Comparison of ENCODE assay signal across 17 cellular contexts in the genomic region with DNA sequence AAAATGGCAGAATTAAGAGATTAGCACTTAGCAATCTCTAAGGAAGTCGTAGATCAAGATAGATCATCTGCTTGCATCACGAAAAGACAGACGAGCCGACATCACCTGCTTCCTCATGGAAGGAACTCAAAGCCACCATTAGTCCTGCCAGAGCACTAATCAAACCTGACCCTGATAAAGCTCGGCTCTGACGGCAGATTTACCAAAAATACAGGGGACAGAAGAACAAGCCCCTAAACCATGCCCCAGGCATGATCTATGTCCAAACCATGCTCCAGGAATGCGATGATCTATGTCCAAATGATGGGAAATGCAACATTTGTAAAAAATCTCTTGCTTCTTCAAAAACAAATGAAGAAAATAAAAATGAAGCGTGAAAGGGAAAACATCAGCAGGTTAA.
DNase-seq lines count a peak whose midpoint lies in the region; ATAC-seq and TF ChIP-seq lines count a peak whose summit lies in the region.
"Had no signal": no experiment of that assay in that cellular context is flagged by ENCODE, and none has a peak within 500 bp of the region (broad histone marks: within the 10 kb centered on the region; RNA-seq: fewer than 3 reads in every experiment).

No MANE protein-coding gene starts in this region.

- DNase-seq in WERI-Rb-1 (peak; percentile 25), progenitor cell of endocrine pancreas (ENCODE audit: low spot score, unreplicated experiment) (no peak), spleen (no peak), Calu3 (no peak)
- DNase-seq: 8988T; ACHN; BE2C; C1 segment of cervical spinal cord; CD4-positive, alpha-beta memory T cell; CD4-positive, CD25-positive, alpha-beta regulatory T cell; COR-L47; DMS79 treated with DMSO at 0.1 percent for 48 hours; GF-D8 had no signal

- H4K20me1 ChIP-seq in BLaER1 treated with 17β-estradiol and CSF1 and Interleukin-3, amounts not matched to agents 10 nM and 100 nM = peaks cover 0 to 3% (median 0%) of the 10 kb centered on the region in 11 experiments; a peak in 1 of 22 replicates

- intact Hi-C loops in spleen (cut with DNase I; ENCODE audit: low total_unique reads) (no loop called here), Calu3 (cut with micrococcal nuclease; ENCODE audit: unreplicated experiment) (no loop called here)

- CTCF ChIA-PET in Calu3 (lab: Charles Lee) = no interaction called here

- no peak for ATAC-seq in GM18867 (IDR thresholded peaks at IDR 0.05; ENCODE audit: unreplicated experiment)

- peak overlapping the region; percentile 21 for H3K27ac Mint-ChIP-seq in progenitor cell of endocrine pancreas
- no peak overlapping the region for H3K27ac Mint-ChIP-seq in Calu3 (ENCODE audit: unreplicated experiment)
- H3K27ac Mint-ChIP-seq: CD14-positive monocyte; CD4-positive, alpha-beta memory T cell; CD4-positive, CD25-positive, alpha-beta regulatory T cell; CD8-positive, alpha-beta memory T cell had no signal

- TF ChIP-seq CTCF in WERI-Rb-1 (IDR thresholded peaks at IDR 0.05; ENCODE audit: low read depth, low read length) (no peak), progenitor cell of endocrine pancreas (IDR thresholded peaks at IDR 0.05; ENCODE audit: unreplicated experiment) (no peak), spleen (IDR thresholded peaks at IDR 0.05 in 8 of 11, conservative IDR thresholded peaks at IDR 0.05 in 3 of 11) (no peak), Calu3 (IDR thresholded peaks at IDR 0.05; ENCODE audit: unreplicated experiment) (no peak)

- peaks cover 0 to 18% (median 0%) of the 10 kb centered on the region in 11 experiments; a peak in 5 of 22 replicates for H3K36me3 ChIP-seq in BLaER1 treated with 17β-estradiol and CSF1 and Interleukin-3, amounts not matched to agents 10 nM and 100 nM
- no peaks in the 10 kb centered on the region for H3K36me3 ChIP-seq in WERI-Rb-1
- H3K36me3 ChIP-seq in spleen = no peaks in the 10 kb centered on the region
- H3K36me3 ChIP-seq: BE2C had no signal

- H3K4me3 Mint-ChIP-seq in progenitor cell of endocrine pancreas (ENCODE audit: low read depth) (no peak overlapping the region), Calu3 (ENCODE audit: low read depth, unreplicated experiment) (no peak overlapping the region)
- H3K4me3 Mint-ChIP-seq: CD14-positive monocyte; CD4-positive, alpha-beta memory T cell; CD4-positive, CD25-positive, alpha-beta regulatory T cell; CD8-positive, alpha-beta memory T cell had no signal

- 52 to 63% (median 56%) methylated on average over 8 of the region's 8 CpGs for WGBS in spleen, 5 donors

- H3K4me1 Mint-ChIP-seq in progenitor cell of endocrine pancreas (ENCODE audit: low read depth) (peaks cover 22% of the 10 kb centered on the region), Calu3 (ENCODE audit: low read depth, unreplicated experiment) (no peaks in the 10 kb centered on the region)
- H3K4me1 Mint-ChIP-seq: CD14-positive monocyte; CD4-positive, CD25-positive, alpha-beta regulatory T cell; CD8-positive, alpha-beta memory T cell had no signal

- H3K4me3 ChIP-seq in BLaER1 treated with 17β-estradiol and CSF1 and Interleukin-3, amounts not matched to agents 10 nM and 100 nM = no peak overlapping the region
- no peak overlapping the region for H3K4me3 ChIP-seq in WERI-Rb-1 (ENCODE audit: low read depth, low read length)
- no peak overlapping the region for H3K4me3 ChIP-seq in spleen

- H3K9ac ChIP-seq in BLaER1 treated with 17β-estradiol and CSF1 and Interleukin-3, amounts not matched to agents 10 nM and 100 nM = no peak overlapping the region

- peaks cover 87% of the 10 kb centered on the region for H3K27me3 Mint-ChIP-seq in progenitor cell of endocrine pancreas
- no peaks in the 10 kb centered on the region for H3K27me3 Mint-ChIP-seq in Calu3 (ENCODE audit: unreplicated experiment)
- H3K27me3 Mint-ChIP-seq: CD4-positive, alpha-beta memory T cell; CD4-positive, CD25-positive, alpha-beta regulatory T cell had no signal

- H3K27me3 ChIP-seq in BLaER1 treated with 17β-estradiol and CSF1 and Interleukin-3, amounts not matched to agents 10 nM and 100 nM = peaks cover 0 to 24% (median 0%) of the 10 kb centered on the region in 11 experiments; a peak in 5 of 22 replicates
- H3K27me3 ChIP-seq in WERI-Rb-1 (ENCODE audit: insufficient read depth, low read depth, severe bottlenecking) (no peaks in the 10 kb centered on the region), spleen (replicated peaks in 1 of 7) (no peaks in the 10 kb centered on the region)
- H3K27me3 ChIP-seq: BE2C had no signal

- no peaks in the 10 kb centered on the region for H3K9me3 Mint-ChIP-seq in progenitor cell of endocrine pancreas (ENCODE audit: low read depth)
- peaks cover 4% of the 10 kb centered on the region for H3K9me3 Mint-ChIP-seq in Calu3 (ENCODE audit: low read depth, unreplicated experiment)

- H3K36me3 Mint-ChIP-seq in progenitor cell of endocrine pancreas (ENCODE audit: insufficient read depth) (no peaks in the 10 kb centered on the region), Calu3 (ENCODE audit: insufficient read depth, unreplicated experiment) (peaks cover 5% of the 10 kb centered on the region)
- H3K36me3 Mint-ChIP-seq: CD14-positive monocyte; CD4-positive, alpha-beta memory T cell; CD4-positive, CD25-positive, alpha-beta regulatory T cell; CD8-positive, alpha-beta memory T cell had no signal

- BruUV-seq in Calu3 (replicated peaks; lab: Mats Ljungman, UMichigan) = no TSS peak

- peak overlapping the region in 8 of 11 experiments; percentile 53 to 97 (median 90); a peak in 16 of 22 replicates for H3K4me2 ChIP-seq in BLaER1 treated with 17β-estradiol and CSF1 and Interleukin-3, amounts not matched to agents 10 nM and 100 nM

- TF ChIP-seq POLR2A in spleen (IDR thresholded peaks at IDR 0.05) = no peak

- peaks cover 46 to 87% (median 84%) of the 10 kb centered on the region in 10 experiments for H3K4me1 ChIP-seq in BLaER1 treated with 17β-estradiol and CSF1 and Interleukin-3, amounts not matched to agents 10 nM and 100 nM
- H3K4me1 ChIP-seq in spleen = peaks cover 0 to 28% (median 13%) of the 10 kb centered on the region in 6 donors
- H3K4me1 ChIP-seq: BE2C had no signal

- peaks cover 0 to 4% (median 0%) of the 10 kb centered on the region in 11 experiments; a peak in 4 of 22 replicates for H3K9me3 ChIP-seq in BLaER1 treated with 17β-estradiol and CSF1 and Interleukin-3, amounts not matched to agents 10 nM and 100 nM (replicated peaks in 1 of 11)
- H3K9me3 ChIP-seq in WERI-Rb-1 (ENCODE audit: severe bottlenecking) (no peaks in the 10 kb centered on the region), spleen (no peaks in the 10 kb centered on the region)
- H3K9me3 ChIP-seq: BE2C had no signal

- H3K27ac ChIP-seq in BLaER1 treated with 17β-estradiol and CSF1 and Interleukin-3, amounts not matched to agents 10 nM and 100 nM = peak overlapping the region in 1 of 11 experiments; percentile 37; a peak in 1 of 22 replicates
- H3K27ac ChIP-seq in WERI-Rb-1 (no peak overlapping the region), spleen (no peak overlapping the region)
